ENCODE assay signal across 21 cellular contexts in the genomic region with DNA sequence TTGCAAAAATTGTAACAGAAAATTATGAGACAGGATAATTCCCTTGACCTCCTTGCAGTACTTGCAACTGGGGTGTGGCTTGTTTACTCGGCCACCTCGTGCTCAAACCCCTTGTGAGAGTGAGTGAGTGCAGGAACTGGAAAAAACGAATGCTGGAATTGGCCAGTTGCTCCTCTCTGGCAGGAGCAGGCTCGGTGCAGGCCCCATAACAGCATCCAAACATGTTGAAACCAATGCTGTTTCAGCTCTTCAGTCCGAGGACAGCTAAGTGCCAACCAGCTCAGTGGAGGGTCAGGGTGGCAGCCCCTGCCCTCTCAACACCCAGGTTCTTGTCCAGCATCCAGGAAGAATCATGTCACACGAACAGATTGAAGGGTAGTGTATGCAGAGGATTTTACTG.
"Had no signal": no experiment of that assay in that cellular context is flagged by ENCODE, and none has a peak within 500 bp of the region (broad histone marks: within the 10 kb centered on the region; RNA-seq: fewer than 3 reads in every experiment).

No MANE protein-coding gene starts in this region.

- H3K4me3 ChIP-seq: esophagus squamous epithelium, ovary, psoas muscle, right lobe of liver, smooth muscle cell, stomach, thoracic aorta had no signal

- H3K36me3 ChIP-seq: esophagus squamous epithelium, ovary, right lobe of liver, stomach, thoracic aorta, WERI-Rb-1 had no signal

- H3K9me3 Mint-ChIP-seq: activated T-helper 1 cell treated with anti-CD3 and anti-CD28 coated beads, Interleukin-12 subunit alpha, Interleukin-12 subunit beta, Interleukin-2, Interleukin-4 antibody, amounts not matched to agents 30 ng/mL and 10 ng/mL and 1 ng/mL, durations not matched to agents 14 hours and 24 hours and 36 hours; dendritic cell treated with granulocyte-macrophage colony-stimulating factor and Interleukin-4, amounts not matched to agents 40 ng/mL and 50 ng/mL, for 4 days had no signal

- H3K27me3 ChIP-seq: esophagus squamous epithelium, ovary, right lobe of liver, stomach had no signal

- DNase-seq: activated CD4-positive, alpha-beta T cell treated with anti-CD3 and anti-CD28 coated beads, Interleukin-2, amount 50 U/mL, for 4 hours; activated gamma-delta T cell treated with Interleukin-2 at 50 U/mL for 16 hours; activated T-cell treated with anti-CD3 and anti-CD28 coated beads for 4 hours; amniotic stem cell; effector CD8-positive, alpha-beta T cell; esophagus squamous epithelium; hippocampal formation; left cardiac atrium; naive thymus-derived CD4-positive, alpha-beta T cell; ovary; psoas muscle; right lobe of liver; stimulated activated CD4-positive, alpha-beta T cell treated with anti-CD3 and anti-CD28 coated beads, Interleukin-4, amount 100 ng/mL, for 1 hour; stomach; SW 1271; WERI-Rb-1 had no signal

- H3K27me3 Mint-ChIP-seq: activated naive CD8-positive, alpha-beta T cell had no signal

- H3K4me2 ChIP-seq: smooth muscle cell had no signal

- H3K9me3 ChIP-seq: psoas muscle, right lobe of liver, thoracic aorta had no signal

- H3K4me3 Mint-ChIP-seq: activated naive CD8-positive, alpha-beta T cell; activated T-helper 1 cell treated with anti-CD3 and anti-CD28 coated beads, Interleukin-12 subunit alpha, Interleukin-12 subunit beta, Interleukin-2, Interleukin-4 antibody, amounts not matched to agents 30 ng/mL and 10 ng/mL and 1 ng/mL, durations not matched to agents 14 hours and 24 hours and 36 hours; dendritic cell treated with granulocyte-macrophage colony-stimulating factor and Interleukin-4, amounts not matched to agents 40 ng/mL and 50 ng/mL, for 4 days; naive thymus-derived CD4-positive, alpha-beta T cell had no signal

- H3K27ac ChIP-seq: esophagus squamous epithelium, ovary, psoas muscle, right lobe of liver, stomach, thoracic aorta, WERI-Rb-1 had no signal

- H3K4me1 ChIP-seq: esophagus squamous epithelium, psoas muscle, stomach had no signal

- ATAC-seq: left cardiac atrium; naive thymus-derived CD4-positive, alpha-beta T cell; right lobe of liver had no signal

- H3K27ac Mint-ChIP-seq: activated naive CD8-positive, alpha-beta T cell; activated T-helper 1 cell treated with anti-CD3 and anti-CD28 coated beads, Interleukin-12 subunit alpha, Interleukin-12 subunit beta, Interleukin-2, Interleukin-4 antibody, amounts not matched to agents 30 ng/mL and 10 ng/mL and 1 ng/mL, durations not matched to agents 14 hours and 24 hours and 36 hours; dendritic cell treated with granulocyte-macrophage colony-stimulating factor and Interleukin-4, amounts not matched to agents 40 ng/mL and 50 ng/mL, for 4 days; naive thymus-derived CD4-positive, alpha-beta T cell had no signal
